7 cellular contexts compared by ENCODE assay signal in the genomic region with DNA sequence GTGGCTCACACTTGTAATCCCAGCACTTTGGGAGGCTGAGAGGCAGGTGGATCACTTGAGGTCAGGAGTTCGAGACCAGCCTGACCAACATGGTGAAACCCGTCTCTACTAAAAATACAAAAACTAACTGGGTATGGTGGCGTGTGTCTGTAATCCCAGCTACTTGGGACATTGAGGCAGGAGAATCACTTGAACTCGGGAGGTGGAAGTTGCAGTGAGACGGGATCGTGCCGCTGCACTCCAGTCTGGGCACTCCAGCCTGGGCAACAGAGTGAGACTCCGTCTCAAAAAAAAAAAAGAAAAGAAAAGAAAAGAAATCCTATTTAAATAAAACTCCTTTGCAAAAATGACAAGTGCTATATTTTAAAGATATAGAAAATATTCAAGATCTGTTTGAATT. TPM values are rescaled to one million over a fixed set of nuclear protein-coding genes. Genes with fewer than 3 reads are reported as not detected.
A peak's percentile ranks its signal among the peaks of the same experiment; 100 is the strongest.
DNase-seq lines count a peak whose midpoint lies in the region; ATAC-seq and TF ChIP-seq lines count a peak whose summit lies in the region.
"Not testable (repeated sequence)": the region's sequence is repeated elsewhere in the genome, so short reads cannot be mapped to it uniquely, and the experiment has no call there.

No MANE protein-coding gene starts in this region.

- not testable (repeated sequence) for H3K9me3 Mint-ChIP-seq in Calu3 (ENCODE audit: low read depth, unreplicated experiment); activated CD4-positive, alpha-beta T cell treated with anti-CD3 and anti-CD28 coated beads for 36 hours (ENCODE audit: low read depth); activated naive CD4-positive, alpha-beta T cell treated with anti-CD3 and anti-CD28 coated beads, Interleukin-2, amount 50 U/mL, for 24 hours

- H3K4me1 Mint-ChIP-seq in Calu3 (ENCODE audit: low read depth, unreplicated experiment) = peaks cover 77% of the 10 kb centered on the region
- peaks cover 83% of the 10 kb centered on the region for H3K4me1 Mint-ChIP-seq in activated CD4-positive, alpha-beta T cell treated with anti-CD3 and anti-CD28 coated beads for 36 hours
- peaks cover 64% of the 10 kb centered on the region for H3K4me1 Mint-ChIP-seq in activated naive CD4-positive, alpha-beta T cell treated with anti-CD3 and anti-CD28 coated beads, Interleukin-2, amount 50 U/mL, for 24 hours

- not testable (repeated sequence) for H3K9me3 ChIP-seq in OCI-LY1 (ENCODE audit: low read length); right lobe of liver; spleen

- ATAC-seq in activated CD4-positive, alpha-beta T cell treated with anti-CD3 and anti-CD28 coated beads for 36 hours; right lobe of liver: not testable (repeated sequence)

- not testable (repeated sequence) for H2AFZ ChIP-seq in OCI-LY1 (ENCODE audit: low read length)

- peak overlapping the region; percentile 53 for H3K4me2 ChIP-seq in OCI-LY1 (ENCODE audit: low read length)

- not testable (repeated sequence) for H3K27me3 Mint-ChIP-seq in Calu3 (ENCODE audit: unreplicated experiment); activated CD4-positive, alpha-beta T cell treated with anti-CD3 and anti-CD28 coated beads for 36 hours; activated naive CD4-positive, alpha-beta T cell treated with anti-CD3 and anti-CD28 coated beads, Interleukin-2, amount 50 U/mL, for 24 hours

- not testable (repeated sequence) for TF ChIP-seq CTCF in Calu3 (IDR thresholded peaks at IDR 0.05; ENCODE audit: unreplicated experiment); OCI-LY1 (IDR thresholded peaks at IDR 0.05; ENCODE audit: low read length); coronary artery (IDR thresholded peaks at IDR 0.05); right lobe of liver (IDR thresholded peaks at IDR 0.05); spleen (IDR thresholded peaks at IDR 0.05 in 8 of 11, conservative IDR thresholded peaks at IDR 0.05 in 3 of 11)

- not testable (repeated sequence) for H3K9ac ChIP-seq in OCI-LY1 (ENCODE audit: low read length)

- not testable (repeated sequence) for H3K27ac ChIP-seq in OCI-LY1 (ENCODE audit: low read depth, low read length, poor library complexity, severe bottlenecking)
- H3K27ac ChIP-seq in coronary artery (peak overlapping the region; percentile 74 to 86), right lobe of liver (peak overlapping the region; percentile 7 to 35 (median 23)), spleen (peak overlapping the region in 7 of 8 donors; percentile 76 to 100 (median 100))

- not testable (repeated sequence) for DNase-seq in Calu3; activated CD4-positive, alpha-beta T cell treated with anti-CD3 and anti-CD28 coated beads for 36 hours; coronary artery (ENCODE audit: low spot score); right lobe of liver; spleen

- H3K4me1 ChIP-seq in OCI-LY1 (ENCODE audit: insufficient read depth, low read length, severe bottlenecking) (peaks cover 82% of the 10 kb centered on the region), right lobe of liver (peaks cover 0 to 79% (median 19%) of the 10 kb centered on the region in 4 donors), spleen (peaks cover 48 to 100% (median 83%) of the 10 kb centered on the region in 6 donors)

- peak overlapping the region; percentile 99 for H3K27ac Mint-ChIP-seq in Calu3 (ENCODE audit: unreplicated experiment)
- peak overlapping the region; percentile 94 for H3K27ac Mint-ChIP-seq in activated CD4-positive, alpha-beta T cell treated with anti-CD3 and anti-CD28 coated beads for 36 hours
- H3K27ac Mint-ChIP-seq in activated naive CD4-positive, alpha-beta T cell treated with anti-CD3 and anti-CD28 coated beads, Interleukin-2, amount 50 U/mL, for 24 hours = peak overlapping the region; percentile 98

- CTCF ChIA-PET in Calu3 (lab: Charles Lee) = not testable (repeated sequence)
- CTCF ChIA-PET in activated CD4-positive, alpha-beta T cell treated with anti-CD3 and anti-CD28 coated beads for 36 hours (lab: Charles Lee) = interaction anchor here (0.7 to 3.1 kb wide), 3 partner anchors 8 to 474 kb away, joined by 3 to 10 read pairs (median 9); a partner anchor contains a TSS

- POLR2A ChIA-PET in activated CD4-positive, alpha-beta T cell treated with anti-CD3 and anti-CD28 coated beads for 36 hours (lab: Charles Lee) = interaction anchor here (5.4 kb wide), 1 partner anchor 9 kb away, joined by 59 read pairs; a partner anchor contains a TSS

- not testable (repeated sequence) for BruUV-seq in Calu3 (replicated peaks; lab: Mats Ljungman, UMichigan)

- peaks cover 85% of the 10 kb centered on the region for H3K36me3 Mint-ChIP-seq in Calu3 (ENCODE audit: insufficient read depth, unreplicated experiment)
- peaks cover 57% of the 10 kb centered on the region for H3K36me3 Mint-ChIP-seq in activated CD4-positive, alpha-beta T cell treated with anti-CD3 and anti-CD28 coated beads for 36 hours (ENCODE audit: low read depth)
- H3K36me3 Mint-ChIP-seq in activated naive CD4-positive, alpha-beta T cell treated with anti-CD3 and anti-CD28 coated beads, Interleukin-2, amount 50 U/mL, for 24 hours = peaks cover 53% of the 10 kb centered on the region

- H3K79me2 ChIP-seq in OCI-LY1 (ENCODE audit: insufficient read depth, low read length) = peaks cover 97% of the 10 kb centered on the region

- H3K36me3 ChIP-seq in OCI-LY1 (ENCODE audit: insufficient read depth, low read length) = peaks cover 48% of the 10 kb centered on the region
- H3K36me3 ChIP-seq in right lobe of liver = not testable (repeated sequence)
- H3K36me3 ChIP-seq in spleen = peaks cover 0 to 36% (median 2%) of the 10 kb centered on the region in 6 donors

- not testable (repeated sequence) for TF ChIP-seq POLR2A in right lobe of liver (IDR thresholded peaks at IDR 0.05); spleen (IDR thresholded peaks at IDR 0.05)

- WGBS in right lobe of liver (ENCODE audit: insufficient coverage, low coverage, low lambda C conversion rate, missing lambda C conversion rate) = 81% methylated on average over 8 of the region's 8 CpGs
- WGBS in spleen, 5 donors = 75 to 94% (median 90%) methylated on average over 8 of the region's 8 CpGs

- not testable (repeated sequence) for H3K27me3 ChIP-seq in OCI-LY1 (ENCODE audit: insufficient read depth, low read length); right lobe of liver; spleen (replicated peaks in 1 of 7)

- H3K9me2 ChIP-seq in OCI-LY1 (ENCODE audit: low read depth, low read length) = not testable (repeated sequence)

- H3F3A ChIP-seq in OCI-LY1 (ENCODE audit: insufficient read depth, low read length) = not testable (repeated sequence)

- H3K4me3 ChIP-seq in OCI-LY1 (ENCODE audit: low read depth, low read length, poor library complexity, severe bottlenecking) (peak overlapping the region; percentile 90), coronary artery (peak overlapping the region; percentile 98), spleen (peak overlapping the region in 3 of 8 donors; percentile 73 to 81 (median 80))
- not testable (repeated sequence) for H3K4me3 ChIP-seq in right lobe of liver

- intact Hi-C loops in Calu3 (cut with micrococcal nuclease; ENCODE audit: unreplicated experiment) = loop anchor here (2.0 to 5.0 kb wide), 5 partner anchors 78 to 753 kb away; no protein-coding TSS in a partner anchor
- intact Hi-C loops in activated CD4-positive, alpha-beta T cell treated with anti-CD3 and anti-CD28 coated beads for 36 hours (cut with DNase I, micrococcal nuclease) = loop anchor here (2.0 to 5.0 kb wide), 4 partner anchors 71 to 558 kb away; no protein-coding TSS in a partner anchor
- intact Hi-C loops in right lobe of liver (cut with DNase I) = not testable (repeated sequence)
- intact Hi-C loops in spleen (cut with DNase I; ENCODE audit: low total_unique reads) = loop anchor here (10.0 kb wide), 2 partner anchors 101 to 561 kb away; no protein-coding TSS in a partner anchor

- H3K4me3 Mint-ChIP-seq in Calu3 (ENCODE audit: low read depth, unreplicated experiment) = peak overlapping the region; percentile 87
- H3K4me3 Mint-ChIP-seq in activated CD4-positive, alpha-beta T cell treated with anti-CD3 and anti-CD28 coated beads for 36 hours = peak overlapping the region; percentile 99
- H3K4me3 Mint-ChIP-seq in activated naive CD4-positive, alpha-beta T cell treated with anti-CD3 and anti-CD28 coated beads, Interleukin-2, amount 50 U/mL, for 24 hours = peak overlapping the region; percentile 97

- not testable (repeated sequence) for H4K20me1 ChIP-seq in OCI-LY1 (ENCODE audit: insufficient read depth, low read length)

RNA-seq across cellular contexts. Expression of a gene that starts 10.1 kb away (rescaled TPM):
- 123 and 131 TPM in 2 replicates for total RNA-seq in Calu3 (2022)
- 100 to 1,000 TPM in 1 of 2 experiments, 10 to 100 TPM in 1; 76.6 to 131 TPM for total RNA-seq in activated CD4-positive, alpha-beta T cell treated with anti-CD3 and anti-CD28 coated beads for 36 hours
- 100 to 1,000 TPM in 1 of 6 experiments, 10 to 100 TPM in 5; 23.4 to 129 (median 52.8) TPM for total RNA-seq in right lobe of liver
- 100 to 1,000 TPM; 171 to 358 (median 256) TPM for total RNA-seq in spleen
- 100 to 1,000 TPM; 122 to 228 (median 132) TPM for polyA plus RNA-seq in spleen
